ENCODE assay signal across 13 cellular contexts in genomic region chr1:229093546-229094336, GRCh38.
DNase-seq lines count a peak whose midpoint lies in the region; ATAC-seq and TF ChIP-seq lines count a peak whose summit lies in the region.
"Had no signal": no experiment of that assay in that cellular context is flagged by ENCODE, and none has a peak within 500 bp of the region (broad histone marks: within the 10 kb centered on the region; RNA-seq: fewer than 3 reads in every experiment).

No MANE protein-coding gene starts in this region.

- DNase-seq in NCI-H146 (lab: John Stamatoyannopoulos, UW) = peak; percentile 10
- DNase-seq in NCI-H146 treated with DMSO at 0.1 percent for 48 hours (lab: John Stamatoyannopoulos, UW; ENCODE audit: unreplicated experiment) = no peak
- peak in 1 of 2 donors; percentile 45 for DNase-seq in ascending aorta (ENCODE audit: low spot score in 2 of 2)
- DNase-seq in left lobe of liver (ENCODE audit: low spot score) = peak; percentile 28
- DNase-seq in upper lobe of right lung = no peak
- DNase-seq in SKM-1 (lab: John Stamatoyannopoulos, UW; ENCODE audit: unreplicated experiment) = no peak
- no peak for DNase-seq in sigmoid colon
- DNase-seq: activated T-cell treated with anti-CD3 and anti-CD28 coated beads, Interleukin-2, amount 50 U/mL, for 24 hours; cerebellar nuclear complex; foreskin melanocyte had no signal

- ATAC-seq in left lobe of liver (no peak), upper lobe of right lung (peak; percentile 93), GM21423 (IDR thresholded peaks at IDR 0.05; ENCODE audit: unreplicated experiment) (no peak)
- ATAC-seq: stimulated activated memory B cell treated with anti-CD40 and anti-IgM and Interleukin-4, amounts not matched to agents 10 μg/mL and 1 μg/mL and 100 μg/mL, for 72 hours had no signal

- no peak overlapping the region for H3K4me3 ChIP-seq in ascending aorta
- H3K4me3 ChIP-seq in upper lobe of right lung = no peak overlapping the region
- H3K4me3 ChIP-seq in sigmoid colon = no peak overlapping the region
- H3K4me3 ChIP-seq: A549 had no signal

- no peak for TF ChIP-seq POLR2A in sigmoid colon (IDR thresholded peaks at IDR 0.05)

- intact Hi-C loops in ascending aorta (cut with DNase I) (loop anchor here (10.0 kb wide), 1 partner anchor 131 kb away; no protein-coding TSS in a partner anchor), upper lobe of right lung (cut with DNase I) (no loop called here), sigmoid colon (cut with DNase I) (no loop called here)

- H3K36me3 ChIP-seq in ascending aorta = no peaks in the 10 kb centered on the region
- H3K36me3 ChIP-seq in upper lobe of right lung = no peaks in the 10 kb centered on the region
- no peaks in the 10 kb centered on the region for H3K36me3 ChIP-seq in sigmoid colon

- WGBS in sigmoid colon, 2 donors = 38 to 76% methylated on average over 6 of the region's 6 CpGs

- H3K9me3 ChIP-seq in ascending aorta = no peaks in the 10 kb centered on the region
- no peaks in the 10 kb centered on the region for H3K9me3 ChIP-seq in upper lobe of right lung
- no peaks in the 10 kb centered on the region for H3K9me3 ChIP-seq in sigmoid colon

- no peak for TF ChIP-seq EP300 in sigmoid colon (IDR thresholded peaks at IDR 0.05)

- no peaks in the 10 kb centered on the region for H3K27me3 ChIP-seq in ascending aorta
- no peaks in the 10 kb centered on the region for H3K27me3 ChIP-seq in upper lobe of right lung
- H3K27me3 ChIP-seq in sigmoid colon = no peaks in the 10 kb centered on the region

- peaks cover 0 to 15% of the 10 kb centered on the region in 2 donors for H3K4me1 ChIP-seq in ascending aorta
- peaks cover 17% of the 10 kb centered on the region for H3K4me1 ChIP-seq in upper lobe of right lung
- H3K4me1 ChIP-seq in sigmoid colon = no peaks in the 10 kb centered on the region

- H3K27ac ChIP-seq in ascending aorta = peak overlapping the region; percentile 70 to 74
- H3K27ac ChIP-seq in upper lobe of right lung = peak overlapping the region; percentile 70
- no peak overlapping the region for H3K27ac ChIP-seq in sigmoid colon

- TF ChIP-seq CTCF in ascending aorta (IDR thresholded peaks at IDR 0.05) (no peak), upper lobe of right lung (IDR thresholded peaks at IDR 0.05) (no peak), sigmoid colon (IDR thresholded peaks at IDR 0.05) (no peak)

Comparison
In these comparisons a context has a peak if more than half of its experiments do, and no peak if none do; other contexts are left out.
1. DNase-seq: peak in NCI-H146 (single experiment) and left lobe of liver (single experiment); none in NCI-H146 treated with DMSO at 0.1 percent for 48 hours (single experiment), upper lobe of right lung (single experiment), SKM-1 (single experiment) and sigmoid colon (single experiment).
2. H3K27ac ChIP-seq: peak in ascending aorta (2 of 2) and upper lobe of right lung (single experiment); none in sigmoid colon (0 of 4).